ENCODE assay signal across 10 cellular contexts in the genomic region with DNA sequence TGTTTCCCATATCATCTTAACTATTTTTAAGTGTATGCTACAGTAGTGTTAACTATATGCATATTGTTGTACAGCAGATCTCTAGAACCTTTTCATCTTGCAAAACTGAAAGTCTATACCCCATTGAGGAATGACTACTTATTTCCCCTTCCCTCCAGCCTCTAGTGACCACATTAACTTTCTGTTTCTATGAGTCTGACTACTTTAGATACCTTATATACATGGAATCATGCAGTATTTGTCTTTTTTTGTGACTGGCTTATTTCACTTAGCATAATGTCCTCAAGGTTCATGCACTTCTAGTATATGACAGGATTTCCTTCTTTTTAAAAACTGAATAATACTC.
DNase-seq lines count a peak whose midpoint lies in the region; ATAC-seq lines count a peak whose summit lies in the region.
"Had no signal": no experiment of that assay in that cellular context is flagged by ENCODE, and none has a peak within 500 bp of the region (broad histone marks: within the 10 kb centered on the region; RNA-seq: fewer than 3 reads in every experiment).

No MANE protein-coding gene starts in this region.

- H3K36me3 Mint-ChIP-seq in activated CD8-positive, alpha-beta memory T cell treated with anti-CD3 and anti-CD28 coated beads, Interleukin-2, amount 10 ng/mL, durations not matched to agents 7 days and 5 days, result peaks cover 46% of the 10 kb centered on the region
- H3K36me3 Mint-ChIP-seq in stimulated activated memory B cell treated with anti-CD40 and anti-IgM and Interleukin-4, amounts not matched to agents 10 μg/mL and 1 μg/mL and 100 μg/mL, for 72 hours, result peaks cover 11% of the 10 kb centered on the region

- CTCF ChIA-PET in activated CD8-positive, alpha-beta memory T cell treated with anti-CD3 and anti-CD28 coated beads, Interleukin-2, amount 10 ng/mL, durations not matched to agents 7 days and 5 days (lab: Charles Lee), result interaction anchor here (0.6 to 0.8 kb wide), 2 partner anchors 9 to 20 kb away, joined by 3 to 4 read pairs; no protein-coding TSS in a partner anchor

- H3K4me3 Mint-ChIP-seq in activated CD8-positive, alpha-beta memory T cell treated with anti-CD3 and anti-CD28 coated beads, Interleukin-2, amount 10 ng/mL, durations not matched to agents 7 days and 5 days, result no peak overlapping the region
- no peak overlapping the region for H3K4me3 Mint-ChIP-seq in stimulated activated memory B cell treated with anti-CD40 and anti-IgM and Interleukin-4, amounts not matched to agents 10 μg/mL and 1 μg/mL and 100 μg/mL, for 72 hours

- no peak overlapping the region for H3K27ac Mint-ChIP-seq in activated CD8-positive, alpha-beta memory T cell treated with anti-CD3 and anti-CD28 coated beads, Interleukin-2, amount 10 ng/mL, durations not matched to agents 7 days and 5 days
- H3K27ac Mint-ChIP-seq in stimulated activated memory B cell treated with anti-CD40 and anti-IgM and Interleukin-4, amounts not matched to agents 10 μg/mL and 1 μg/mL and 100 μg/mL, for 72 hours, result no peak overlapping the region

- DNase-seq in activated CD8-positive, alpha-beta memory T cell treated with anti-CD3 and anti-CD28 coated beads, Interleukin-2, amount 10 ng/mL, durations not matched to agents 7 days and 5 days, result no peak
- no peak for DNase-seq in activated CD8-positive, alpha-beta memory T cell treated with anti-CD3 and anti-CD28 coated beads, Interleukin-2, amount 50 U/mL, for 48 hours
- DNase-seq in NCI-H748 treated with DMSO at 0.1 percent for 48 hours (lab: John Stamatoyannopoulos, UW) (no peak), NCI-H510A (lab: John Stamatoyannopoulos, UW) (no peak), dedifferentiated amniotic fluid mesenchymal stem cell (ENCODE audit: extremely low spot score) (no peak)
- DNase-seq: ACHN, NCI-H2227 treated with DMSO at 0.1 percent for 48 hours had no signal

- ATAC-seq in activated CD8-positive, alpha-beta memory T cell treated with anti-CD3 and anti-CD28 coated beads, Interleukin-2, amount 10 ng/mL, durations not matched to agents 7 days and 5 days, result peak; percentile 93
- ATAC-seq in GM21825 (IDR thresholded peaks at IDR 0.05; ENCODE audit: unreplicated experiment), result peak; percentile 98
- peak; percentile 100 for ATAC-seq in HG03432 (IDR thresholded peaks at IDR 0.05; ENCODE audit: unreplicated experiment)
- ATAC-seq in stimulated activated memory B cell treated with anti-CD40 and anti-IgM and Interleukin-4, amounts not matched to agents 10 μg/mL and 1 μg/mL and 100 μg/mL, for 72 hours, result peak; percentile 86

- peaks cover 9% of the 10 kb centered on the region for H3K9me3 Mint-ChIP-seq in activated CD8-positive, alpha-beta memory T cell treated with anti-CD3 and anti-CD28 coated beads, Interleukin-2, amount 10 ng/mL, durations not matched to agents 7 days and 5 days (ENCODE audit: low read depth)
- peaks cover 4% of the 10 kb centered on the region for H3K9me3 Mint-ChIP-seq in stimulated activated memory B cell treated with anti-CD40 and anti-IgM and Interleukin-4, amounts not matched to agents 10 μg/mL and 1 μg/mL and 100 μg/mL, for 72 hours

- H3K27me3 Mint-ChIP-seq in activated CD8-positive, alpha-beta memory T cell treated with anti-CD3 and anti-CD28 coated beads, Interleukin-2, amount 10 ng/mL, durations not matched to agents 7 days and 5 days, result peaks cover 25% of the 10 kb centered on the region
- H3K27me3 Mint-ChIP-seq in stimulated activated memory B cell treated with anti-CD40 and anti-IgM and Interleukin-4, amounts not matched to agents 10 μg/mL and 1 μg/mL and 100 μg/mL, for 72 hours, result no peaks in the 10 kb centered on the region

- peaks cover 21% of the 10 kb centered on the region for H3K4me1 Mint-ChIP-seq in activated CD8-positive, alpha-beta memory T cell treated with anti-CD3 and anti-CD28 coated beads, Interleukin-2, amount 10 ng/mL, durations not matched to agents 7 days and 5 days
- peaks cover 18% of the 10 kb centered on the region for H3K4me1 Mint-ChIP-seq in stimulated activated memory B cell treated with anti-CD40 and anti-IgM and Interleukin-4, amounts not matched to agents 10 μg/mL and 1 μg/mL and 100 μg/mL, for 72 hours
